ENCODE assay signal across 17 cellular contexts in genomic region chr12:13005649-13006048, GRCh38. TPM values are rescaled to one million over a fixed set of nuclear protein-coding genes. Genes with fewer than 3 reads are reported as not detected.
DNase-seq lines count a peak whose midpoint lies in the region; ATAC-seq, FAIRE-seq and TF ChIP-seq lines count a peak whose summit lies in the region.
"Had no signal": no experiment of that assay in that cellular context is flagged by ENCODE, and none has a peak within 500 bp of the region (broad histone marks: within the 10 kb centered on the region; RNA-seq: fewer than 3 reads in every experiment).

No MANE protein-coding gene starts in this region.

- H4K20me1 ChIP-seq in IMR-90 (ENCODE audit: insufficient read depth, low read length) = peaks cover 3% of the 10 kb centered on the region; the same call in 1 of the 2 replicates

- no peak for TF ChIP-seq POLR2A in IMR-90 (IDR thresholded peaks at IDR 0.05; ENCODE audit: low read depth, low read length)

- peaks cover 7 to 26% of the 10 kb centered on the region in 2 experiments for H3K79me1 ChIP-seq in IMR-90 (ENCODE audit: low read depth in 1 of 2, low read length in 2 of 2)

- no peak for TF ChIP-seq RAD21 in IMR-90 (IDR thresholded peaks at IDR 0.05; ENCODE audit: low read length)

- no peak overlapping the region for H3K56ac ChIP-seq in IMR-90 (ENCODE audit: extremely low read depth, insufficient read depth, low read length)

- H3K9ac ChIP-seq in IMR-90 (ENCODE audit: low read depth, low read length) = no peak overlapping the region

- H2BK120ac ChIP-seq in IMR-90 (ENCODE audit: low read depth, low read length) = no peak overlapping the region

- no peak overlapping the region for H3K4me2 ChIP-seq in IMR-90 (ENCODE audit: low read depth, low read length)

- no CpG with 5 or more reads among the region's 2 CpGs for WGBS in IMR-90 (ENCODE audit: extremely low coverage in 2 of 2, insufficient read length in 1 of 2), 2 experiments
- WGBS in pancreas, 2 donors = 42 to 51% methylated on average over 2 of the region's 2 CpGs

- H3K18ac ChIP-seq in IMR-90 (ENCODE audit: low read depth, low read length) = no peak overlapping the region

- no peak overlapping the region for H3K4ac ChIP-seq in IMR-90 (ENCODE audit: low read depth, low read length)

- peaks cover 31% of the 10 kb centered on the region for H3K27me3 Mint-ChIP-seq in WTC11 (ENCODE audit: low read depth)
- peaks cover 41% of the 10 kb centered on the region for H3K27me3 Mint-ChIP-seq in activated CD8-positive, alpha-beta T cell treated with anti-CD3 and anti-CD28 coated beads, Interleukin-2, amount 10 ng/mL, durations not matched to agents 7 days and 5 days (ENCODE audit: low read depth)

- H2AK9ac ChIP-seq in IMR-90 (replicated peaks; ENCODE audit: low read depth, low read length, poor library complexity) = no peak overlapping the region

- peak overlapping the region; percentile 95 for H3K27ac Mint-ChIP-seq in WTC11
- H3K27ac Mint-ChIP-seq in activated CD8-positive, alpha-beta T cell treated with anti-CD3 and anti-CD28 coated beads, Interleukin-2, amount 10 ng/mL, durations not matched to agents 7 days and 5 days = no peak overlapping the region

- DNase-seq in NCI-H2107 treated with DMSO at 0.1 percent for 48 hours (lab: John Stamatoyannopoulos, UW; ENCODE audit: unreplicated experiment) (peak; percentile 75), NCI-H2107 (lab: John Stamatoyannopoulos, UW) (no peak), IMR-90 (no peak), WTC11 (ENCODE audit: low spot score) (no peak), pancreas (peak in 4 of 6 donors; percentile 64 to 79 (median 69))
- DNase-seq in activated CD8-positive, alpha-beta T cell treated with anti-CD3 and anti-CD28 coated beads, Interleukin-2, amount 10 ng/mL, durations not matched to agents 7 days and 5 days = no peak
- no peak for DNase-seq in stimulated activated CD4-positive, alpha-beta T cell treated with anti-CD3 and anti-CD28 coated beads, Interleukin-1b, Interleukin-23, amount 100 ng/mL, for 48 hours
- DNase-seq: C1 segment of cervical spinal cord, NCI-H1694 treated with DMSO at 0.1 percent for 48 hours, NCI-H524, PC-3, SW 1271 had no signal

- no peaks in the 10 kb centered on the region for H3K36me3 Mint-ChIP-seq in WTC11
- H3K36me3 Mint-ChIP-seq in activated CD8-positive, alpha-beta T cell treated with anti-CD3 and anti-CD28 coated beads, Interleukin-2, amount 10 ng/mL, durations not matched to agents 7 days and 5 days (ENCODE audit: low read depth) = no peaks in the 10 kb centered on the region

- peaks cover 53% of the 10 kb centered on the region for H3K4me1 Mint-ChIP-seq in WTC11
- H3K4me1 Mint-ChIP-seq in activated CD8-positive, alpha-beta T cell treated with anti-CD3 and anti-CD28 coated beads, Interleukin-2, amount 10 ng/mL, durations not matched to agents 7 days and 5 days (ENCODE audit: low read depth) = peaks cover 8% of the 10 kb centered on the region

- H2BK20ac ChIP-seq in IMR-90 (ENCODE audit: low read depth, low read length) = no peak overlapping the region

- BruUV-seq in IMR-90 (replicated peaks; lab: Mats Ljungman, UMichigan) = no TSS peak

- H3K36me3 ChIP-seq in IMR-90 (ENCODE audit: control insufficient read depth, insufficient read depth, low read length) (no peaks in the 10 kb centered on the region), pancreas (no peaks in the 10 kb centered on the region)
- H3K36me3 ChIP-seq: SJSA1 had no signal

- in situ Hi-C loops in IMR-90 (cut with MboI; ENCODE audit: low sequenced_read_pairs) = loop anchor here (10.0 kb wide), 1 partner anchor 219 kb away; no protein-coding TSS in a partner anchor

- intact Hi-C loops in IMR-90 (cut with micrococcal nuclease) = no loop called here
- intact Hi-C loops in pancreas (cut with DNase I) = no loop called here

- no peak for ATAC-seq in IMR-90 (ENCODE audit: low read depth)
- ATAC-seq in WTC11 = peak; percentile 50
- peak; percentile 57 to 74 (median 66) for ATAC-seq in pancreas
- ATAC-seq in activated CD8-positive, alpha-beta T cell treated with anti-CD3 and anti-CD28 coated beads, Interleukin-2, amount 10 ng/mL, durations not matched to agents 7 days and 5 days = no peak
- no peak for ATAC-seq in HG03521 (IDR thresholded peaks at IDR 0.05; ENCODE audit: unreplicated experiment)
- ATAC-seq: PC-3 had no signal

- H3K4me3 ChIP-seq in IMR-90 (ENCODE audit: insufficient read depth, low read depth, low read length) (no peak overlapping the region), pancreas (no peak overlapping the region)
- H3K4me3 ChIP-seq: SJSA1 had no signal

- no peak overlapping the region for H3K23ac ChIP-seq in IMR-90 (ENCODE audit: low read depth, low read length)

- CTCF ChIA-PET in IMR-90 (lab: Yijun Ruan, JAX) = no interaction called here
- CTCF ChIA-PET in WTC11 (lab: Charles Lee) = interaction anchor here (0.6 to 2.8 kb wide), 5 partner anchors 18 to 74 kb away, joined by 5 to 9 read pairs (median 6); no protein-coding TSS in a partner anchor
- CTCF ChIA-PET in activated CD8-positive, alpha-beta T cell treated with anti-CD3 and anti-CD28 coated beads, Interleukin-2, amount 10 ng/mL, durations not matched to agents 7 days and 5 days (lab: Charles Lee) = no interaction called here

- no peak overlapping the region for H4K5ac ChIP-seq in IMR-90 (ENCODE audit: low read depth, low read length)

- no peak for TF ChIP-seq CTCF in IMR-90 (conservative IDR thresholded peaks at IDR 0.05; ENCODE audit: low read depth, low read length)
- no peak for TF ChIP-seq CTCF in WTC11 (IDR thresholded peaks at IDR 0.05)
- TF ChIP-seq CTCF in pancreas (IDR thresholded peaks at IDR 0.05) = no peak

- no peak overlapping the region for H3K14ac ChIP-seq in IMR-90 (replicated peaks; ENCODE audit: low read depth, low read length)

- H2AFZ ChIP-seq in IMR-90 (replicated peaks; ENCODE audit: low read length, poor library complexity) = no peak overlapping the region

- no peak overlapping the region for H4K91ac ChIP-seq in IMR-90 (ENCODE audit: insufficient read depth, low read depth, low read length)

- no peaks in the 10 kb centered on the region for H3K27me3 ChIP-seq in IMR-90 (ENCODE audit: control insufficient read depth, insufficient read depth, low read length)
- H3K27me3 ChIP-seq in pancreas = no peaks in the 10 kb centered on the region
- H3K27me3 ChIP-seq: SJSA1 had no signal

- no peak overlapping the region for H3K4me3 Mint-ChIP-seq in WTC11
- H3K4me3 Mint-ChIP-seq in activated CD8-positive, alpha-beta T cell treated with anti-CD3 and anti-CD28 coated beads, Interleukin-2, amount 10 ng/mL, durations not matched to agents 7 days and 5 days = no peak overlapping the region

- no peak for FAIRE-seq in pancreas (lab: Jason Lieb, UNC)
- FAIRE-seq: GM12891 had no signal

- H3K27ac ChIP-seq in IMR-90 (ENCODE audit: insufficient read depth, low read length) (no peak overlapping the region), pancreas (no peak overlapping the region)
- H3K27ac ChIP-seq: SJSA1 had no signal

- H2BK15ac ChIP-seq in IMR-90 (ENCODE audit: low read depth, low read length) = peak overlapping the region; percentile 65; the same call in 1 of the 3 replicates

- POLR2A ChIA-PET in IMR-90 (lab: Charles Lee; ENCODE audit: unreplicated experiment) = no interaction called here
- POLR2A ChIA-PET in WTC11 (lab: Charles Lee) = interaction anchor here (0.6 kb wide), 1 partner anchor 15 kb away, joined by 3 read pairs; no protein-coding TSS in a partner anchor
- POLR2A ChIA-PET in activated CD8-positive, alpha-beta T cell treated with anti-CD3 and anti-CD28 coated beads, Interleukin-2, amount 10 ng/mL, durations not matched to agents 7 days and 5 days (lab: Charles Lee) = no interaction called here

- H2AK5ac ChIP-seq in IMR-90 (ENCODE audit: low read depth, low read length) = 0 out of 2 replicates have a peak overlapping the region, but pooled peaks have one; percentile 1

- H3K9me1 ChIP-seq in IMR-90 (ENCODE audit: insufficient read depth, low read length) = peaks cover 23% of the 10 kb centered on the region

- H3K4me1 ChIP-seq in IMR-90 (ENCODE audit: control insufficient read depth, insufficient read depth, low read length) = peaks cover 18% of the 10 kb centered on the region
- H3K4me1 ChIP-seq in pancreas = peaks cover 0 to 5% (median 0%) of the 10 kb centered on the region in 3 donors

- no peak overlapping the region for H2BK5ac ChIP-seq in IMR-90 (ENCODE audit: low read depth, low read length, poor library complexity, severe bottlenecking)

- H3K9me3 Mint-ChIP-seq in WTC11 = no peaks in the 10 kb centered on the region
- no peaks in the 10 kb centered on the region for H3K9me3 Mint-ChIP-seq in activated CD8-positive, alpha-beta T cell treated with anti-CD3 and anti-CD28 coated beads, Interleukin-2, amount 10 ng/mL, durations not matched to agents 7 days and 5 days (ENCODE audit: insufficient read depth)

- H3K9me3 ChIP-seq in IMR-90 (ENCODE audit: control insufficient read depth, insufficient read depth, low read length) (no peaks in the 10 kb centered on the region), pancreas (no peaks in the 10 kb centered on the region)

- H4K8ac ChIP-seq in IMR-90 (ENCODE audit: low read depth in 2 of 2, low read length in 2 of 2) = no peak overlapping the region

- dilution Hi-C loops in IMR-90 (cut with HindIII; ENCODE audit: low sequenced_read_pairs, unreplicated experiment) = no loop called here

RNA-seq across cellular contexts. Expression of gene HEBP1, which starts 5.6 kb away (rescaled TPM):
- total RNA-seq in IMR-90 (2012; rRNA removed) (14.7 and 18.8 TPM in 2 replicates), WTC11 (2021) (61.6 to 62.7 TPM (median 61.8 TPM) in 3 replicates), pancreas (10 to 100 TPM; 37.4 to 57.6 (median 49.1) TPM)
- polyA plus RNA-seq in IMR-90 (2012; rRNA removed) (44.2 and 49.2 TPM in 2 replicates), pancreas (10 to 100 TPM; 25.8 to 41.6 TPM)
- polyA plus RNA-seq in IMR-90 (2012; cell fraction: cytosol; rRNA removed) = 51.3 and 60.0 TPM in 2 replicates
- 16.0 and 25.4 TPM in 2 replicates for polyA plus RNA-seq in IMR-90 (2012; cell fraction: nucleus; rRNA removed; ENCODE audit: low replicate concordance)
- total RNA-seq in activated CD8-positive, alpha-beta T cell treated with anti-CD3 and anti-CD28 coated beads, Interleukin-2, amount 10 ng/mL, durations not matched to agents 7 days and 5 days = 10 to 100 TPM; 13.2 to 14.6 TPM

RNA-seq across cellular contexts. Expression of gene FAM234B, which starts 38.5 kb away (rescaled TPM):
- total RNA-seq in IMR-90 (2012; rRNA removed) = 6.7 and 8.6 TPM in 2 replicates
- polyA plus RNA-seq in IMR-90 (2012; rRNA removed) = 3.6 and 3.7 TPM in 2 replicates
- polyA plus RNA-seq in IMR-90 (2012; cell fraction: cytosol; rRNA removed) = 2.2 and 2.5 TPM in 2 replicates
- polyA plus RNA-seq in IMR-90 (2012; cell fraction: nucleus; rRNA removed; ENCODE audit: low replicate concordance) = 1.7 and 3.8 TPM in 2 replicates
- 25.9 to 28.6 TPM (median 26.2 TPM) in 3 replicates for total RNA-seq in WTC11 (2021)
- 1 to 10 TPM; 3.5 to 4.6 (median 4.0) TPM for total RNA-seq in pancreas
- 1 to 10 TPM; 1.1 to 2.3 TPM for polyA plus RNA-seq in pancreas
- 1 to 10 TPM; 4.2 to 4.3 TPM for total RNA-seq in activated CD8-positive, alpha-beta T cell treated with anti-CD3 and anti-CD28 coated beads, Interleukin-2, amount 10 ng/mL, durations not matched to agents 7 days and 5 days

RNA-seq across cellular contexts. Expression of gene GPRC5D, which starts 53.7 kb away (rescaled TPM):
- total RNA-seq in IMR-90 (2012; rRNA removed) (not detected in 2 replicates), WTC11 (2021) (0.33 TPM in 1 of 3 replicates, not detected in the others), pancreas (under 1 TPM in 1 of 6 donors, not detected in 5; 0.24 TPM)
- polyA plus RNA-seq in IMR-90 (2012; rRNA removed) (not detected in 2 replicates), pancreas (under 1 TPM; 0.33 to 0.42 TPM)
- polyA plus RNA-seq in IMR-90 (2012; cell fraction: cytosol; rRNA removed) = not detected in 2 replicates
- polyA plus RNA-seq in IMR-90 (2012; cell fraction: nucleus; rRNA removed; ENCODE audit: low replicate concordance) = not detected in 2 replicates
- total RNA-seq in activated CD8-positive, alpha-beta T cell treated with anti-CD3 and anti-CD28 coated beads, Interleukin-2, amount 10 ng/mL, durations not matched to agents 7 days and 5 days = not detected
- total RNA-seq: A172, H4, PC-3, SJSA1 had no signal

Comparison
In these comparisons a context has a peak if more than half of its experiments do, and no peak if none do; other contexts are left out.
1. DNase-seq: peak in NCI-H2107 treated with DMSO at 0.1 percent for 48 hours (single experiment) and pancreas (4 of 6); none in NCI-H2107 (single experiment), IMR-90 (single experiment), WTC11 (single experiment), activated CD8-positive, alpha-beta T cell treated with anti-CD3 and anti-CD28 coated beads, Interleukin-2, amount 10 ng/mL, durations not matched to agents 7 days and 5 days (single experiment) and stimulated activated CD4-positive, alpha-beta T cell treated with anti-CD3 and anti-CD28 coated beads, Interleukin-1b, Interleukin-23, amount 100 ng/mL, for 48 hours (single experiment).
2. ATAC-seq: peak in WTC11 (single experiment) and pancreas (4 of 4); none in IMR-90 (single experiment), activated CD8-positive, alpha-beta T cell treated with anti-CD3 and anti-CD28 coated beads, Interleukin-2, amount 10 ng/mL, durations not matched to agents 7 days and 5 days (single experiment) and HG03521 (single experiment).